10 cellular contexts compared by ENCODE assay signal in genomic region chr15:68704496-68705021, GRCh38.
DNase-seq lines count a peak whose midpoint lies in the region; ATAC-seq and TF ChIP-seq lines count a peak whose summit lies in the region.
"Had no signal": no experiment of that assay in that cellular context is flagged by ENCODE, and none has a peak within 500 bp of the region (broad histone marks: within the 10 kb centered on the region; RNA-seq: fewer than 3 reads in every experiment).

No MANE protein-coding gene starts in this region.

- no peaks in the 10 kb centered on the region for H3K27me3 Mint-ChIP-seq in mesothelial cell of epicardium (ENCODE audit: low read depth)

- H3K36me3 Mint-ChIP-seq in mesothelial cell of epicardium, result no peaks in the 10 kb centered on the region

- peaks cover 35% of the 10 kb centered on the region for H3K4me1 Mint-ChIP-seq in mesothelial cell of epicardium

- no peak overlapping the region for H3K4me3 Mint-ChIP-seq in mesothelial cell of epicardium
- H3K4me3 Mint-ChIP-seq: T-helper 1 cell treated with Interleukin-12 subunit alpha and Interleukin-12 subunit beta and Interleukin-4 antibody, amounts not matched to agents 30 μg/mL and 1 μg/mL, for 36 hours had no signal

- ATAC-seq in GM18907 (IDR thresholded peaks at IDR 0.05; ENCODE audit: unreplicated experiment), result no peak
- ATAC-seq: A549 had no signal

- H3K27ac Mint-ChIP-seq in mesothelial cell of epicardium, result peak overlapping the region; percentile 50
- H3K27ac Mint-ChIP-seq: T-helper 1 cell treated with Interleukin-12 subunit alpha and Interleukin-12 subunit beta and Interleukin-4 antibody, amounts not matched to agents 30 μg/mL and 1 μg/mL, for 36 hours had no signal

- H3K9me3 Mint-ChIP-seq in mesothelial cell of epicardium, result no peaks in the 10 kb centered on the region
- H3K9me3 Mint-ChIP-seq: T-helper 1 cell treated with Interleukin-12 subunit alpha and Interleukin-12 subunit beta and Interleukin-4 antibody, amounts not matched to agents 30 μg/mL and 1 μg/mL, for 36 hours had no signal

- TF ChIP-seq CTCF in mesothelial cell of epicardium (IDR thresholded peaks at IDR 0.05; ENCODE audit: unreplicated experiment), result no peak
- TF ChIP-seq CTCF in GM13976 (IDR thresholded peaks at IDR 0.05; ENCODE audit: borderline replicate concordance, control extremely low read depth, extremely low read depth, insufficient read depth, missing control alignments), result no peak

- peak; percentile 33 for DNase-seq in AG08396 (ENCODE audit: low spot score)
- DNase-seq in NCI-H82 treated with DMSO at 0.1 percent for 48 hours (lab: John Stamatoyannopoulos, UW; ENCODE audit: unreplicated experiment), result peak; percentile 79
- DNase-seq in fibroblast of peridontal ligament (ENCODE audit: extremely low read depth), result peak; percentile 25
- no peak for DNase-seq in mesothelial cell of epicardium (ENCODE audit: low spot score in 2 of 2, unreplicated experiment in 2 of 2)
- no peak for DNase-seq in SHP77 (lab: John Stamatoyannopoulos, UW)
- no peak for DNase-seq in GM13976 (ENCODE audit: low spot score)
- no peak for DNase-seq in KG1 (lab: John Stamatoyannopoulos, UW)

- in situ Hi-C loops in GM13976 (cut with MboI; ENCODE audit: low sequenced_read_pairs, unreplicated experiment), result no loop called here

Comparison
In these comparisons a context has a peak if more than half of its experiments do, and no peak if none do; other contexts are left out.
1. DNase-seq: peak in AG08396 (single experiment), NCI-H82 treated with DMSO at 0.1 percent for 48 hours (single experiment) and fibroblast of peridontal ligament (single experiment); none in mesothelial cell of epicardium (0 of 2), SHP77 (0 of 2), GM13976 (single experiment) and KG1 (single experiment).